ENCODE assay signal across 9 cellular contexts in genomic region chr6:75282706-75283105, GRCh38. TPM values are rescaled to one million over a fixed set of nuclear protein-coding genes. Genes with fewer than 3 reads are reported as not detected.
A peak's percentile ranks its signal among the peaks of the same experiment; 100 is the strongest.
DNase-seq lines count a peak whose midpoint lies in the region; ATAC-seq and TF ChIP-seq lines count a peak whose summit lies in the region.
"Had no signal": no experiment of that assay in that cellular context is flagged by ENCODE, and none has a peak within 500 bp of the region (broad histone marks: within the 10 kb centered on the region; RNA-seq: fewer than 3 reads in every experiment).

No MANE protein-coding gene starts in this region.

- H3K4me1 ChIP-seq in H9 (ENCODE audit: insufficient read depth, low read length) (peaks cover 6% of the 10 kb centered on the region; the same call in 1 of the 2 replicates), mesendoderm (ENCODE audit: control insufficient read depth, low read depth, low read length) (peaks cover 2% of the 10 kb centered on the region)

- WGBS in H9 (ENCODE audit: extremely low coverage, insufficient read length, low lambda C conversion rate), result no CpG with 5 or more reads among the region's 2 CpGs
- no CpG with 5 or more reads among the region's 2 CpGs for WGBS in mesendoderm (ENCODE audit: extremely low coverage, insufficient coverage, low lambda C conversion rate)

- H3K14ac ChIP-seq in H9 (ENCODE audit: insufficient read depth, low read length), result no peak overlapping the region

- no peaks in the 10 kb centered on the region for H3K9me3 Mint-ChIP-seq in H9

- H3K36me3 ChIP-seq in mesendoderm (ENCODE audit: control insufficient read depth, insufficient read depth, low read length), result no peaks in the 10 kb centered on the region

- peak overlapping the region; percentile 51 for H3K4me2 ChIP-seq in H9 (ENCODE audit: insufficient read depth, insufficient read length, low read length)
- H3K4me2 ChIP-seq in mesendoderm (ENCODE audit: low read length), result peak overlapping the region; percentile 66

- H3K4me3 Mint-ChIP-seq in H9, result peak overlapping the region in 1 of 2 experiments; percentile 69; a peak in 2 of 5 replicates

- H4K8ac ChIP-seq in H9 (replicated peaks; ENCODE audit: insufficient read length, low read depth, low read length) (no peak overlapping the region), mesendoderm (ENCODE audit: low read depth, low read length) (no peak overlapping the region)

- H3K27ac ChIP-seq in H9 (ENCODE audit: insufficient read length, low read depth, low read length) (no peak overlapping the region), mesendoderm (ENCODE audit: low read depth, low read length) (no peak overlapping the region)

- H3K79me2 ChIP-seq in H9 (ENCODE audit: insufficient read depth, low read length) (peaks cover 24% of the 10 kb centered on the region; the same call in 1 of the 2 replicates), mesendoderm (ENCODE audit: control insufficient read depth, insufficient read depth, low read length) (peaks cover 30% of the 10 kb centered on the region)

- H3K27me3 ChIP-seq in H9 (ENCODE audit: insufficient read depth, low read length) (no peaks in the 10 kb centered on the region), mesendoderm (ENCODE audit: insufficient read depth, low read length, poor library complexity) (no peaks in the 10 kb centered on the region)

- TF ChIP-seq CTCF in AG10803 (conservative IDR thresholded peaks at IDR 0.05; ENCODE audit: low read length) (no peak), H9 (conservative IDR thresholded peaks at IDR 0.05) (no peak), astrocyte of the spinal cord (IDR thresholded peaks at IDR 0.05; ENCODE audit: low read depth, low read length) (no peak)

- no peak overlapping the region for H2BK120ac ChIP-seq in H9 (ENCODE audit: low read depth, low read length, poor library complexity, severe bottlenecking)
- no peak overlapping the region for H2BK120ac ChIP-seq in mesendoderm (ENCODE audit: low read depth, low read length)

- H3K23ac ChIP-seq in H9 (ENCODE audit: insufficient read length, low read depth, low read length) (no peak overlapping the region), mesendoderm (ENCODE audit: low read length) (no peak overlapping the region)

- H3K4me1 Mint-ChIP-seq in H9, result peaks cover 44 to 50% of the 10 kb centered on the region in 2 experiments

- H4K20me1 ChIP-seq in H9 (ENCODE audit: control insufficient read depth, insufficient read depth, insufficient read length), result no peaks in the 10 kb centered on the region

- H2BK5ac ChIP-seq in H9 (ENCODE audit: insufficient read length, low read length) (no peak overlapping the region), mesendoderm (ENCODE audit: low read length) (no peak overlapping the region)

- no peaks in the 10 kb centered on the region for H3K27me3 Mint-ChIP-seq in H9 (ENCODE audit: low read depth)

- no peak overlapping the region for H3K56ac ChIP-seq in H9 (ENCODE audit: insufficient read length, low read depth, low read length)
- peak overlapping the region; percentile 49 for H3K56ac ChIP-seq in mesendoderm (ENCODE audit: low read length)

- peak overlapping the region; percentile 89 for H3K4me3 ChIP-seq in AG10803 (ENCODE audit: low read length)
- H3K4me3 ChIP-seq in astrocyte of the spinal cord (ENCODE audit: low read depth, low read length), result peak overlapping the region; percentile 98
- H3K4me3 ChIP-seq in mesendoderm (ENCODE audit: low read length), result no peak overlapping the region

- H3K23me2 ChIP-seq in H9 (ENCODE audit: insufficient read length, low read depth, low read length, poor library complexity, severe bottlenecking), result no peaks in the 10 kb centered on the region

- DNase-seq in AG10803 (ENCODE audit: low read depth), result no peak
- DNase-seq in H9, result no peak
- no peak for DNase-seq in astrocyte of the spinal cord (ENCODE audit: low read depth, low spot score)
- DNase-seq in mesendoderm, result peak; percentile 40
- DNase-seq in DMS79 (lab: John Stamatoyannopoulos, UW), result no peak
- DNase-seq in NCI-H748 (lab: John Stamatoyannopoulos, UW; ENCODE audit: unreplicated experiment), result no peak
- DNase-seq: activated CD4-positive, CD25-positive, alpha-beta regulatory T cell had no signal

- no peak overlapping the region for H2BK12ac ChIP-seq in H9 (ENCODE audit: insufficient read length, low read depth, low read length)

- ATAC-seq in HG03565 (IDR thresholded peaks at IDR 0.05; ENCODE audit: unreplicated experiment) (no peak), HG02852 (IDR thresholded peaks at IDR 0.05; ENCODE audit: unreplicated experiment) (no peak)

- no peaks in the 10 kb centered on the region for H3K9me3 ChIP-seq in H9 (ENCODE audit: control insufficient read depth, low read depth, low read length)

- H2AFZ ChIP-seq in H9 (ENCODE audit: low read length), result no peak overlapping the region

- no peak overlapping the region for H3T11ph ChIP-seq in H9 (ENCODE audit: low read length)

- H3K79me1 ChIP-seq in H9 (ENCODE audit: insufficient read depth, low read depth, low read length, poor library complexity, severe bottlenecking) (no peaks in the 10 kb centered on the region), mesendoderm (ENCODE audit: low read length) (peaks cover 1% of the 10 kb centered on the region)

- in situ Hi-C loops in astrocyte of the spinal cord (cut with HindIII; ENCODE audit: low sequenced_read_pairs), result no loop called here

- H2BK15ac ChIP-seq in H9 (ENCODE audit: low read depth, low read length), result no peak overlapping the region
- no peak overlapping the region for H2BK15ac ChIP-seq in mesendoderm (replicated peaks; ENCODE audit: low read depth)

- H2BK20ac ChIP-seq in H9 (ENCODE audit: low read depth, low read length, poor library complexity, severe bottlenecking), result no peak overlapping the region

- H4K5ac ChIP-seq in H9 (ENCODE audit: insufficient read length, low read depth, low read length) (no peak overlapping the region), mesendoderm (ENCODE audit: low read length) (no peak overlapping the region)

- H2AK5ac ChIP-seq in H9 (ENCODE audit: insufficient read length, low read length) (no peak overlapping the region), mesendoderm (ENCODE audit: low read length) (no peak overlapping the region)

- H3K4ac ChIP-seq in H9 (ENCODE audit: low read depth, low read length) (no peak overlapping the region), mesendoderm (ENCODE audit: low read depth, low read length) (no peak overlapping the region)

- H3K27ac Mint-ChIP-seq in H9, result peak overlapping the region in 1 of 3 experiments; percentile 53; a peak in 2 of 7 replicates

- peaks cover 0 to 2% (median 0%) of the 10 kb centered on the region in 3 experiments; a peak in 1 of 7 replicates for H3K36me3 Mint-ChIP-seq in H9 (ENCODE audit: insufficient read depth in 1 of 3, low read depth in 3 of 3)

- H3K9ac ChIP-seq in H9 (ENCODE audit: extremely low read depth, insufficient read length, low read length) (peak overlapping the region; percentile 57), mesendoderm (ENCODE audit: low read length) (peak overlapping the region; percentile 48)

- H4K91ac ChIP-seq in H9 (ENCODE audit: insufficient read length, low read depth, low read length), result no peak overlapping the region

- no peak overlapping the region for H3K18ac ChIP-seq in H9 (ENCODE audit: insufficient read length, low read depth, low read length)
- H3K18ac ChIP-seq in mesendoderm (ENCODE audit: low read length), result no peak overlapping the region

RNA-seq across cellular contexts. Expression of gene TMEM30A, which starts 1.9 kb away (rescaled TPM):
- 63.0 and 65.2 TPM in 2 replicates for total RNA-seq in H9 (2021)
- 28.7 TPM for polyA plus RNA-seq in mesendoderm (2013, experiment 1 of 2)
- polyA plus RNA-seq in mesendoderm (2013, experiment 2 of 2), result 27.8 TPM

RNA-seq across cellular contexts. Expression of gene COX7A2, which starts 39.1 kb away (rescaled TPM):
- 508 and 516 TPM in 2 replicates for total RNA-seq in H9 (2021)
- 938 TPM for polyA plus RNA-seq in mesendoderm (2013, experiment 1 of 2)
- 911 TPM for polyA plus RNA-seq in mesendoderm (2013, experiment 2 of 2)
